Comparison of ENCODE assay signal across 14 cellular contexts in genomic region chr1:223730471-223730870, GRCh38. TPM values are rescaled to one million over a fixed set of nuclear protein-coding genes. Genes with fewer than 3 reads are reported as not detected.
A peak's percentile ranks its signal among the peaks of the same experiment; 100 is the strongest.
DNase-seq lines count a peak whose midpoint lies in the region; ATAC-seq, FAIRE-seq and TF ChIP-seq lines count a peak whose summit lies in the region.
"Had no signal": no experiment of that assay in that cellular context is flagged by ENCODE, and none has a peak within 500 bp of the region (broad histone marks: within the 10 kb centered on the region; RNA-seq: fewer than 3 reads in every experiment).

No MANE protein-coding gene starts in this region.

- H3K4me3 ChIP-seq in A549, result 0 out of 3 replicates have a peak overlapping the region, but pooled peaks have one; percentile 1
- H3K4me3 ChIP-seq in IMR-90 (ENCODE audit: insufficient read depth, low read depth, low read length), result no peak overlapping the region

- peaks cover 86% of the 10 kb centered on the region for H3K4me1 ChIP-seq in A549
- H3K4me1 ChIP-seq in IMR-90 (ENCODE audit: control insufficient read depth, insufficient read depth, low read length), result peaks cover 49% of the 10 kb centered on the region

- no peaks in the 10 kb centered on the region for H3K9me3 Mint-ChIP-seq in dendritic cell treated with granulocyte-macrophage colony-stimulating factor and Interleukin-4, amounts not matched to agents 40 ng/mL and 50 ng/mL, for 4 days
- H3K9me3 Mint-ChIP-seq in natural killer cell, result no peaks in the 10 kb centered on the region
- H3K9me3 Mint-ChIP-seq: activated naive CD8-positive, alpha-beta T cell treated with anti-CD3 and anti-CD28 coated beads, Interleukin-2, amount 50 U/mL, for 24 hours had no signal

- no peak for TF ChIP-seq EP300 in A549 (IDR thresholded peaks at IDR 0.05)

- TF ChIP-seq POLR2A in A549 (IDR thresholded peaks at IDR 0.05; ENCODE audit: low read length) (no peak), IMR-90 (IDR thresholded peaks at IDR 0.05; ENCODE audit: low read depth, low read length) (no peak)

- peaks cover 41 to 82% of the 10 kb centered on the region in 2 experiments for H3K79me1 ChIP-seq in IMR-90 (ENCODE audit: low read depth in 1 of 2, low read length in 2 of 2)

- peak overlapping the region; percentile 74; the same call in 1 of the 2 replicates for H3K23ac ChIP-seq in IMR-90 (ENCODE audit: low read depth, low read length)

- peak overlapping the region; percentile 48; the same call in 1 of the 2 replicates for H3K18ac ChIP-seq in IMR-90 (ENCODE audit: low read depth, low read length)

- dilution Hi-C loops in IMR-90 (cut with HindIII; ENCODE audit: low sequenced_read_pairs, unreplicated experiment), result no loop called here

- H3K9ac ChIP-seq in IMR-90 (ENCODE audit: low read depth, low read length), result no peak overlapping the region

- H2AK5ac ChIP-seq in IMR-90 (ENCODE audit: low read depth, low read length), result 0 out of 2 replicates have a peak overlapping the region, but pooled peaks have one; percentile 25

- H3K9me3 ChIP-seq in A549 (no peaks in the 10 kb centered on the region), IMR-90 (ENCODE audit: control insufficient read depth, insufficient read depth, low read length) (no peaks in the 10 kb centered on the region)

- H2BK120ac ChIP-seq in IMR-90 (ENCODE audit: low read depth, low read length), result 0 out of 2 replicates have a peak overlapping the region, but pooled peaks have one; percentile 44

- WGBS in A549 (ENCODE audit: missing lambda C conversion rate), result 60% methylated on average over 3 of the region's 3 CpGs
- 100% methylated on average over 1 of the region's 3 CpGs; no CpG with 5 or more reads in 1 of the 2 experiments for WGBS in IMR-90 (ENCODE audit: extremely low coverage in 2 of 2, insufficient read length in 1 of 2), 2 experiments

- peak overlapping the region; percentile 61; the same call in 1 of the 2 replicates for H4K91ac ChIP-seq in IMR-90 (ENCODE audit: insufficient read depth, low read depth, low read length)

- no peak overlapping the region for H2AK9ac ChIP-seq in IMR-90 (replicated peaks; ENCODE audit: low read depth, low read length, poor library complexity)

- peak overlapping the region; percentile 47 for H2BK5ac ChIP-seq in IMR-90 (ENCODE audit: low read depth, low read length, poor library complexity, severe bottlenecking)

- H4K5ac ChIP-seq in IMR-90 (ENCODE audit: low read depth, low read length), result peak overlapping the region; percentile 30; the same call in 1 of the 2 replicates

- peak overlapping the region; percentile 69 to 86 for H3K27ac ChIP-seq in A549
- H3K27ac ChIP-seq in IMR-90 (ENCODE audit: insufficient read depth, low read length), result peak overlapping the region; percentile 69; the same call in 1 of the 2 replicates

- CTCF ChIA-PET in A549 (lab: Yijun Ruan, JAX), result interaction anchor here (0.8 to 10.2 kb wide), 6 partner anchors 9 to 1192 kb away, joined by 3 to 122 read pairs (median 3); partner anchors contain the start of genes CAPN2 and TP53BP2
- CTCF ChIA-PET in IMR-90 (lab: Yijun Ruan, JAX), result interaction anchor here (0.8 to 1.6 kb wide), 3 partner anchors 11 to 19 kb away, joined by 3 to 6 read pairs (median 5); partner anchors contain the start of gene CAPN2

- FAIRE-seq in A549 (lab: Jason Lieb, UNC) (no peak), HTR-8/SVneo (lab: Jason Lieb, UNC) (no peak)
- FAIRE-seq: GM19239 had no signal

- no peaks in the 10 kb centered on the region for H3K27me3 ChIP-seq in IMR-90 (ENCODE audit: control insufficient read depth, insufficient read depth, low read length)

- no peak for TF ChIP-seq CTCF in A549 (IDR thresholded peaks at IDR 0.05)
- TF ChIP-seq CTCF in IMR-90 (conservative IDR thresholded peaks at IDR 0.05; ENCODE audit: low read depth, low read length), result no peak
- TF ChIP-seq CTCF in natural killer cell (IDR thresholded peaks at IDR 0.05), result no peak

- peaks cover 79% of the 10 kb centered on the region for H4K20me1 ChIP-seq in IMR-90 (ENCODE audit: insufficient read depth, low read length)

- H3K27me3 Mint-ChIP-seq in dendritic cell treated with granulocyte-macrophage colony-stimulating factor and Interleukin-4, amounts not matched to agents 40 ng/mL and 50 ng/mL, for 4 days, result no peaks in the 10 kb centered on the region
- no peaks in the 10 kb centered on the region for H3K27me3 Mint-ChIP-seq in natural killer cell (ENCODE audit: low read depth in 2 of 2)
- H3K27me3 Mint-ChIP-seq: activated naive CD8-positive, alpha-beta T cell treated with anti-CD3 and anti-CD28 coated beads, Interleukin-2, amount 50 U/mL, for 24 hours had no signal

- DNase-seq in A549 (ENCODE audit: low read depth in 1 of 2, low spot score in 1 of 2) (no peak), IMR-90 (no peak), natural killer cell (no peak), iPS-NIHi7 (ENCODE audit: extremely low spot score) (no peak), HTR-8/SVneo (ENCODE audit: insufficient read length, low spot score) (no peak)
- DNase-seq: activated naive CD8-positive, alpha-beta T cell treated with anti-CD3 and anti-CD28 coated beads, Interleukin-2, amount 50 U/mL, for 24 hours; NCI-H2081; stimulated activated CD4-positive, alpha-beta T cell treated with anti-CD3 and anti-CD28 coated beads, Interleukin-15, amount 100 ng/mL, for 24 hours; stimulated activated naive CD4-positive, alpha-beta T cell treated with Interleukin-2 at 50 U/mL for 16 hours had no signal

- H3K4me2 ChIP-seq in A549 (peak overlapping the region; percentile 77), IMR-90 (ENCODE audit: low read depth, low read length) (peak overlapping the region; percentile 63; the same call in 1 of the 2 replicates)

- H2BK15ac ChIP-seq in IMR-90 (ENCODE audit: low read depth, low read length), result 0 out of 3 replicates have a peak overlapping the region, but pooled peaks have one; percentile 7

- ATAC-seq in A549 (no peak), IMR-90 (ENCODE audit: low read depth) (no peak), natural killer cell (no peak), HG03280 (IDR thresholded peaks at IDR 0.05; ENCODE audit: unreplicated experiment) (no peak), GM18868 (IDR thresholded peaks at IDR 0.05; ENCODE audit: unreplicated experiment) (no peak)
- ATAC-seq: activated CD4-positive, CD25-positive, alpha-beta regulatory T cell treated with anti-CD3 and anti-CD28 coated beads, Interleukin-2, amount 50 U/mL, for 24 hours; activated naive CD8-positive, alpha-beta T cell treated with anti-CD3 and anti-CD28 coated beads, Interleukin-2, amount 50 U/mL, for 24 hours had no signal

- H3K4me1 Mint-ChIP-seq in dendritic cell treated with granulocyte-macrophage colony-stimulating factor and Interleukin-4, amounts not matched to agents 40 ng/mL and 50 ng/mL, for 4 days (ENCODE audit: low read depth), result peaks cover 80% of the 10 kb centered on the region
- peaks cover 68 to 80% of the 10 kb centered on the region in 2 donors for H3K4me1 Mint-ChIP-seq in natural killer cell

- intact Hi-C loops in IMR-90 (cut with micrococcal nuclease), result no loop called here
- intact Hi-C loops in dendritic cell treated with granulocyte-macrophage colony-stimulating factor and Interleukin-4, amounts not matched to agents 40 ng/mL and 50 ng/mL, for 4 days (cut with micrococcal nuclease), result no loop called here
- intact Hi-C loops in natural killer cell (cut with micrococcal nuclease), result no loop called here

- peak overlapping the region; percentile 51 for H3K14ac ChIP-seq in IMR-90 (replicated peaks; ENCODE audit: low read depth, low read length)

- no peak overlapping the region for H3K56ac ChIP-seq in IMR-90 (ENCODE audit: extremely low read depth, insufficient read depth, low read length)

- in situ Hi-C loops in IMR-90 (cut with MboI; ENCODE audit: low sequenced_read_pairs), result no loop called here

- peak overlapping the region in 1 of 2 experiments; percentile 73; a peak in 3 of 4 replicates for H4K8ac ChIP-seq in IMR-90 (ENCODE audit: low read depth in 2 of 2, low read length in 2 of 2)

- no peak overlapping the region for H3K4me3 Mint-ChIP-seq in dendritic cell treated with granulocyte-macrophage colony-stimulating factor and Interleukin-4, amounts not matched to agents 40 ng/mL and 50 ng/mL, for 4 days
- no peak overlapping the region for H3K4me3 Mint-ChIP-seq in natural killer cell
- H3K4me3 Mint-ChIP-seq: activated naive CD8-positive, alpha-beta T cell treated with anti-CD3 and anti-CD28 coated beads, Interleukin-2, amount 50 U/mL, for 24 hours had no signal

- POLR2A ChIA-PET in A549 (lab: Yijun Ruan, JAX), result no interaction called here
- POLR2A ChIA-PET in IMR-90 (lab: Charles Lee; ENCODE audit: unreplicated experiment), result interaction anchor here (0.7 kb wide), 1 partner anchor 18 kb away, joined by 29 read pairs; the partner anchor contains the start of gene CAPN2

- H2AFZ ChIP-seq in IMR-90 (replicated peaks; ENCODE audit: low read length, poor library complexity), result no peak overlapping the region

- peak overlapping the region; percentile 61; the same call in 1 of the 2 replicates for H3K4ac ChIP-seq in IMR-90 (ENCODE audit: low read depth, low read length)

- H2BK20ac ChIP-seq in IMR-90 (ENCODE audit: low read depth, low read length), result 0 out of 2 replicates have a peak overlapping the region, but pooled peaks have one; percentile 8

- H3K36me3 ChIP-seq in IMR-90 (ENCODE audit: control insufficient read depth, insufficient read depth, low read length), result peaks cover 32% of the 10 kb centered on the region

- TF ChIP-seq RAD21 in A549 (conservative IDR thresholded peaks at IDR 0.05 in 1 of 2, IDR thresholded peaks at IDR 0.05 in 1 of 2) (no peak), IMR-90 (IDR thresholded peaks at IDR 0.05; ENCODE audit: low read length) (no peak)

- H3K27ac Mint-ChIP-seq in dendritic cell treated with granulocyte-macrophage colony-stimulating factor and Interleukin-4, amounts not matched to agents 40 ng/mL and 50 ng/mL, for 4 days, result peak overlapping the region; percentile 71
- H3K27ac Mint-ChIP-seq in natural killer cell, result peak overlapping the region; percentile 63 to 99
- H3K27ac Mint-ChIP-seq: activated naive CD8-positive, alpha-beta T cell treated with anti-CD3 and anti-CD28 coated beads, Interleukin-2, amount 50 U/mL, for 24 hours had no signal

- H3K36me3 Mint-ChIP-seq in dendritic cell treated with granulocyte-macrophage colony-stimulating factor and Interleukin-4, amounts not matched to agents 40 ng/mL and 50 ng/mL, for 4 days (ENCODE audit: low read depth), result peaks cover 87% of the 10 kb centered on the region
- H3K36me3 Mint-ChIP-seq in natural killer cell, result no peaks in the 10 kb centered on the region

- no TSS peak for BruUV-seq in IMR-90 (replicated peaks; lab: Mats Ljungman, UMichigan)

- H3K9me1 ChIP-seq in IMR-90 (ENCODE audit: insufficient read depth, low read length), result peaks cover 58% of the 10 kb centered on the region

RNA-seq across cellular contexts. Expression of gene CAPN2, which starts 18.1 kb away (rescaled TPM):
- polyA plus RNA-seq in A549 (2011; rRNA removed) (199 and 217 TPM in 2 replicates), A549 (2017; fragmentation: RNase III; extraction: RNeasy Plus Mini Kit Qiagen cat#74134 plus additional on column Dnase treatment) (285 to 327 TPM (median 300 TPM) in 3 replicates), IMR-90 (2012; rRNA removed) (333 and 339 TPM in 2 replicates)
- polyA plus RNA-seq in A549 (2012; cell fraction: cytosol; rRNA removed), result 132 and 138 TPM in 2 replicates
- polyA plus RNA-seq in A549 (2012; cell fraction: nucleus; rRNA removed), result 115 and 134 TPM in 2 replicates
- polyA minus RNA-seq in A549 (2011; rRNA and poly(A)+ RNA removed), result 153 and 163 TPM in 2 replicates
- total RNA-seq in IMR-90 (2012; rRNA removed) (430 and 460 TPM in 2 replicates), natural killer cell (100 to 1,000 TPM; 228 to 275 (median 236) TPM)
- 193 and 197 TPM in 2 replicates for polyA plus RNA-seq in IMR-90 (2012; cell fraction: cytosol; rRNA removed)
- polyA plus RNA-seq in IMR-90 (2012; cell fraction: nucleus; rRNA removed; ENCODE audit: low replicate concordance), result 292 and 717 TPM in 2 replicates
